In the genomic region with DNA sequence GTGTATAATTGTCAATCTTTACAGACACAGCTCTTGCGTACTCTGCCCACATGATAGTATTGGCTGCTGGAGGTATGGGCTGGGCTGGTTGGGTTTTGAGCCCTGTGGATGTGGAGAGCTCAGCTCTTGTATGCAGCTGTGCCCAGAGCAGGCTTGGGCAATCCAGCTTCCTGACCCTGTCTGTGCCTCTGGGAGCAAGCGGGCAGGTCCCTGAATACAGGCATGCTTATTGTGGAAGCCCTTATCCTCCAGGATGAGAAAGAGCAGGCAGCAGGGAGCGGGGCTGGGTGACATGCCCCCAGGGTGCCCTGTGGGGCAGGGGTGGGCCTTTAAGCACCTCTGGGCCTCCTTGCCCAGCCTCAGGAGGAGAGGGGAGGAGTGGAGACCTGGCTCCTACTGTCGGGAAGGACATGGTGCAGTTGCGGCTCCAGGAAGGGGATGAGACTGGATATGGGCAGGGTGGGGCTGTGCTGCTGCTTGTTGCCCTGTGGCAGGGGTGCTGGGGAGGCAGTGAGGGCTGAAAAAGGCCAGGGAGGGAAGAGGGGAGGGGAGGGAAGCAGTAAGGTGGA, we compare ENCODE assay signal across 9 cellular contexts. TPM values are rescaled to one million over a fixed set of nuclear protein-coding genes. Genes with fewer than 3 reads are reported as not detected.
DNase-seq lines count a peak whose midpoint lies in the region; ATAC-seq and TF ChIP-seq lines count a peak whose summit lies in the region.
"Had no signal": no experiment of that assay in that cellular context is flagged by ENCODE, and none has a peak within 500 bp of the region (broad histone marks: within the 10 kb centered on the region; RNA-seq: fewer than 3 reads in every experiment).

No MANE protein-coding gene starts in this region.

- H3K9me3 ChIP-seq in Caco-2 (no peaks in the 10 kb centered on the region), cardiac muscle cell (ENCODE audit: low read depth) (no peaks in the 10 kb centered on the region), parathyroid adenoma (ENCODE audit: control insufficient read depth, low read length) (no peaks in the 10 kb centered on the region)

- DNase-seq in Caco-2 (peak in 1 of 2 experiments; percentile 57), cardiac muscle cell (ENCODE audit: low read depth in 1 of 2, low spot score in 1 of 2) (no peak)
- DNase-seq in activated T-helper 1 cell treated with anti-CD3 and anti-CD28 coated beads, Interleukin-12 subunit alpha, Interleukin-12 subunit beta, Interleukin-2, Interleukin-4 antibody, amounts not matched to agents 30 ng/mL and 10 ng/mL and 1 ng/mL, durations not matched to agents 14 hours and 24 hours and 36 hours (ENCODE audit: low spot score), result no peak
- DNase-seq in stimulated activated naive CD4-positive, alpha-beta T cell treated with Interleukin-2 at 50 U/mL for 16 hours (lab: John Stamatoyannopoulos, UW), result no peak
- no peak for DNase-seq in activated T-cell treated with anti-CD3 and anti-CD28 coated beads, Interleukin-2, amount 50 U/mL, for 1 hour

- POLR2A ChIA-PET in Caco-2 (lab: Charles Lee), result interaction anchor here (0.8 to 3.5 kb wide), 8 partner anchors 11 to 97 kb away, joined by 3 to 13 read pairs (median 6); partner anchors contain the start of gene PRXL2A

- BruUV-seq in Caco-2 (replicated peaks; lab: Mats Ljungman, UMichigan), result no TSS peak

- H3K9me3 Mint-ChIP-seq in Caco-2 (ENCODE audit: unreplicated experiment), result no peaks in the 10 kb centered on the region
- H3K9me3 Mint-ChIP-seq in activated T-helper 1 cell treated with anti-CD3 and anti-CD28 coated beads, Interleukin-12 subunit alpha, Interleukin-12 subunit beta, Interleukin-2, Interleukin-4 antibody, amounts not matched to agents 30 ng/mL and 10 ng/mL and 1 ng/mL, durations not matched to agents 14 hours and 24 hours and 36 hours, result no peaks in the 10 kb centered on the region
- H3K9me3 Mint-ChIP-seq: H9 had no signal

- H3K4me2 ChIP-seq in parathyroid adenoma (ENCODE audit: low read length), result no peak overlapping the region

- H3K4me1 Mint-ChIP-seq in Caco-2 (ENCODE audit: low read depth, unreplicated experiment), result peaks cover 73% of the 10 kb centered on the region
- H3K4me1 Mint-ChIP-seq in activated T-helper 1 cell treated with anti-CD3 and anti-CD28 coated beads, Interleukin-12 subunit alpha, Interleukin-12 subunit beta, Interleukin-2, Interleukin-4 antibody, amounts not matched to agents 30 ng/mL and 10 ng/mL and 1 ng/mL, durations not matched to agents 14 hours and 24 hours and 36 hours (ENCODE audit: low read depth), result peaks cover 65% of the 10 kb centered on the region

- intact Hi-C loops in Caco-2 (cut with micrococcal nuclease; ENCODE audit: unreplicated experiment), result loop anchor here (1.0 kb wide), 3 partner anchors 26 to 122 kb away; no protein-coding TSS in a partner anchor
- intact Hi-C loops in activated T-helper 1 cell treated with anti-CD3 and anti-CD28 coated beads, Interleukin-12 subunit alpha, Interleukin-12 subunit beta, Interleukin-2, Interleukin-4 antibody, amounts not matched to agents 30 ng/mL and 10 ng/mL and 1 ng/mL, durations not matched to agents 14 hours and 24 hours and 36 hours (cut with micrococcal nuclease), result loop anchor here (1.0 to 2.0 kb wide), 5 partner anchors 33 to 122 kb away; no protein-coding TSS in a partner anchor

- peaks cover 54% of the 10 kb centered on the region for H3K79me2 ChIP-seq in parathyroid adenoma

- H3K27ac ChIP-seq in cardiac muscle cell (peak overlapping the region; percentile 17), parathyroid adenoma (peak overlapping the region; percentile 22)

- no peak overlapping the region for H3K9ac ChIP-seq in parathyroid adenoma

- H3K27me3 Mint-ChIP-seq in Caco-2 (ENCODE audit: insufficient read depth, unreplicated experiment), result no peaks in the 10 kb centered on the region
- H3K27me3 Mint-ChIP-seq in activated T-helper 1 cell treated with anti-CD3 and anti-CD28 coated beads, Interleukin-12 subunit alpha, Interleukin-12 subunit beta, Interleukin-2, Interleukin-4 antibody, amounts not matched to agents 30 ng/mL and 10 ng/mL and 1 ng/mL, durations not matched to agents 14 hours and 24 hours and 36 hours (ENCODE audit: insufficient read depth), result no peaks in the 10 kb centered on the region

- H3K4me3 Mint-ChIP-seq in Caco-2 (ENCODE audit: unreplicated experiment), result peak overlapping the region; percentile 66
- no peak overlapping the region for H3K4me3 Mint-ChIP-seq in activated T-helper 1 cell treated with anti-CD3 and anti-CD28 coated beads, Interleukin-12 subunit alpha, Interleukin-12 subunit beta, Interleukin-2, Interleukin-4 antibody, amounts not matched to agents 30 ng/mL and 10 ng/mL and 1 ng/mL, durations not matched to agents 14 hours and 24 hours and 36 hours

- ATAC-seq in HG03196 (IDR thresholded peaks at IDR 0.05; ENCODE audit: unreplicated experiment), result no peak
- ATAC-seq in GM18498 (IDR thresholded peaks at IDR 0.05; ENCODE audit: unreplicated experiment), result no peak

- peak overlapping the region; percentile 87 for H3K27ac Mint-ChIP-seq in Caco-2 (ENCODE audit: unreplicated experiment)
- H3K27ac Mint-ChIP-seq in activated T-helper 1 cell treated with anti-CD3 and anti-CD28 coated beads, Interleukin-12 subunit alpha, Interleukin-12 subunit beta, Interleukin-2, Interleukin-4 antibody, amounts not matched to agents 30 ng/mL and 10 ng/mL and 1 ng/mL, durations not matched to agents 14 hours and 24 hours and 36 hours, result peak overlapping the region; percentile 86

- TF ChIP-seq CTCF in Caco-2 (IDR thresholded peaks at IDR 0.05; ENCODE audit: insufficient read depth in 1 of 2, low read depth in 1 of 2, low read length in 1 of 2, severe bottlenecking in 1 of 2, unreplicated experiment in 1 of 2), result no peak
- no peak for TF ChIP-seq CTCF in cardiac muscle cell (IDR thresholded peaks at IDR 0.05; ENCODE audit: low read depth, low read length)
- no peak for TF ChIP-seq CTCF in parathyroid adenoma (IDR thresholded peaks at IDR 0.05)

- peaks cover 93% of the 10 kb centered on the region for H3K36me3 Mint-ChIP-seq in Caco-2 (ENCODE audit: insufficient read depth, unreplicated experiment)
- H3K36me3 Mint-ChIP-seq in activated T-helper 1 cell treated with anti-CD3 and anti-CD28 coated beads, Interleukin-12 subunit alpha, Interleukin-12 subunit beta, Interleukin-2, Interleukin-4 antibody, amounts not matched to agents 30 ng/mL and 10 ng/mL and 1 ng/mL, durations not matched to agents 14 hours and 24 hours and 36 hours (ENCODE audit: low read depth), result peaks cover 35% of the 10 kb centered on the region

- H3K4me1 ChIP-seq in Caco-2, result peaks cover 96% of the 10 kb centered on the region
- peaks cover 10% of the 10 kb centered on the region for H3K4me1 ChIP-seq in cardiac muscle cell (ENCODE audit: low read depth)
- peaks cover 35% of the 10 kb centered on the region for H3K4me1 ChIP-seq in parathyroid adenoma

- H3K27me3 ChIP-seq in Caco-2 (replicated peaks; ENCODE audit: control insufficient read depth, insufficient read depth, low read length) (no peaks in the 10 kb centered on the region), cardiac muscle cell (no peaks in the 10 kb centered on the region), parathyroid adenoma (ENCODE audit: control insufficient read depth, insufficient read depth, low read length) (no peaks in the 10 kb centered on the region)

- H3K36me3 ChIP-seq in Caco-2 (ENCODE audit: control insufficient read depth, insufficient read depth, low read length) (peaks cover 5% of the 10 kb centered on the region), cardiac muscle cell (no peaks in the 10 kb centered on the region), parathyroid adenoma (ENCODE audit: control insufficient read depth, insufficient read depth, low read length) (no peaks in the 10 kb centered on the region)

- CTCF ChIA-PET in Caco-2 (lab: Charles Lee), result interaction anchor here (0.6 to 3.3 kb wide), 17 partner anchors 12 to 248 kb away, joined by 3 to 60 read pairs (median 8); partner anchors contain the start of gene PRXL2A

- H2AFZ ChIP-seq in parathyroid adenoma, result no peak overlapping the region

- H3K4me3 ChIP-seq in Caco-2 (ENCODE audit: low read depth, low read length) (peak overlapping the region; percentile 9), cardiac muscle cell (no peak overlapping the region), parathyroid adenoma (ENCODE audit: low read depth, low read length) (no peak overlapping the region)

RNA-seq across cellular contexts. Expression of gene SH2D4B, which starts 32.7 kb away (rescaled TPM):
- total RNA-seq in Caco-2 (2022) (0.09 and 0.23 TPM in 2 replicates), cardiac muscle cell (0.18 TPM in 1 of 2 replicates, not detected in the other)
- 0.18 and 0.20 TPM in 2 replicates for total RNA-seq in activated T-helper 1 cell treated with anti-CD3 and anti-CD28 coated beads, Interleukin-12 subunit alpha, Interleukin-12 subunit beta, Interleukin-2, Interleukin-4 antibody, amounts not matched to agents 30 ng/mL and 10 ng/mL and 1 ng/mL, durations not matched to agents 14 hours and 24 hours and 36 hours
- not detected in 2 replicates for polyA plus RNA-seq in cardiac muscle cell

RNA-seq across cellular contexts. Expression of gene TSPAN14, which starts 50.9 kb away (rescaled TPM):
- total RNA-seq in Caco-2 (2022) (138 and 140 TPM in 2 replicates), cardiac muscle cell (29.5 and 31.6 TPM in 2 replicates)
- 75.4 and 81.9 TPM in 2 replicates for total RNA-seq in activated T-helper 1 cell treated with anti-CD3 and anti-CD28 coated beads, Interleukin-12 subunit alpha, Interleukin-12 subunit beta, Interleukin-2, Interleukin-4 antibody, amounts not matched to agents 30 ng/mL and 10 ng/mL and 1 ng/mL, durations not matched to agents 14 hours and 24 hours and 36 hours
- 55.1 and 57.0 TPM in 2 replicates for polyA plus RNA-seq in cardiac muscle cell
